Comparison of ENCODE assay signal across 8 cellular contexts in genomic region chr11:46686886-46687810, GRCh38.
DNase-seq lines count a peak whose midpoint lies in the region; ATAC-seq and TF ChIP-seq lines count a peak whose summit lies in the region.

No MANE protein-coding gene starts in this region.

- H3K4me3 Mint-ChIP-seq in stimulated activated naive CD8-positive, alpha-beta T cell treated with anti-CD3 and anti-CD28 coated beads, Interleukin-15, amount 100 ng/mL, for 72 hours = no peak overlapping the region

- no peak overlapping the region for H3K27ac ChIP-seq in brain microvascular endothelial cell
- peak overlapping the region; percentile 77 for H3K27ac ChIP-seq in layer of hippocampus (ENCODE audit: low read depth, low read length)

- H3K27me3 Mint-ChIP-seq in stimulated activated naive CD8-positive, alpha-beta T cell treated with anti-CD3 and anti-CD28 coated beads, Interleukin-15, amount 100 ng/mL, for 72 hours = no peaks in the 10 kb centered on the region

- in situ Hi-C loops in brain microvascular endothelial cell (cut with HindIII; ENCODE audit: low pct_ligation_motif_present, low sequenced_read_pairs) (no loop called here), GM13977 (cut with MboI; ENCODE audit: low pct_unique_long_range_greater_than_20kb, low sequenced_read_pairs, unreplicated experiment) (no loop called here)

- peaks cover 34% of the 10 kb centered on the region for H3K36me3 ChIP-seq in brain microvascular endothelial cell (replicated peaks)

- H3K4me1 Mint-ChIP-seq in stimulated activated naive CD8-positive, alpha-beta T cell treated with anti-CD3 and anti-CD28 coated beads, Interleukin-15, amount 100 ng/mL, for 72 hours = no peaks in the 10 kb centered on the region

- H3K27me3 ChIP-seq in brain microvascular endothelial cell (replicated peaks) (no peaks in the 10 kb centered on the region), layer of hippocampus (ENCODE audit: control insufficient read depth, insufficient read depth, low read length) (no peaks in the 10 kb centered on the region)

- H3K4me3 ChIP-seq in brain microvascular endothelial cell (ENCODE audit: low read depth, low read length) = no peak overlapping the region

- peak overlapping the region; percentile 19 to 52 for H3K27ac Mint-ChIP-seq in stimulated activated naive CD8-positive, alpha-beta T cell treated with anti-CD3 and anti-CD28 coated beads, Interleukin-15, amount 100 ng/mL, for 72 hours

- H3K9me3 Mint-ChIP-seq in stimulated activated naive CD8-positive, alpha-beta T cell treated with anti-CD3 and anti-CD28 coated beads, Interleukin-15, amount 100 ng/mL, for 72 hours = no peaks in the 10 kb centered on the region

- ATAC-seq in stimulated activated naive CD8-positive, alpha-beta T cell treated with anti-CD3 and anti-CD28 coated beads, Interleukin-15, amount 100 ng/mL, for 72 hours = no peak
- ATAC-seq in stimulated activated naive CD8-positive, alpha-beta T cell treated with anti-CD3 and anti-CD28 coated beads, Interleukin-15, Interleukin-2, amounts not matched to agents 100 U/mL and 50 U/mL, for 24 hours = no peak
- ATAC-seq in GM19351 (IDR thresholded peaks at IDR 0.05; ENCODE audit: unreplicated experiment) = no peak

- TF ChIP-seq CTCF in brain microvascular endothelial cell (IDR thresholded peaks at IDR 0.05; ENCODE audit: low read depth, low read length, missing control alignments) (no peak), GM13977 (IDR thresholded peaks at IDR 0.05; ENCODE audit: extremely low read depth, insufficient read depth, missing control alignments) (no peak)

- no peak for DNase-seq in stimulated activated naive CD8-positive, alpha-beta T cell treated with anti-CD3 and anti-CD28 coated beads, Interleukin-15, amount 100 ng/mL, for 72 hours
- no peak for DNase-seq in stimulated activated naive CD8-positive, alpha-beta T cell treated with anti-CD3 and anti-CD28 coated beads, Interleukin-15, Interleukin-2, amounts not matched to agents 100 U/mL and 50 U/mL, for 24 hours
- peak; percentile 37 for DNase-seq in brain microvascular endothelial cell
- DNase-seq in NCI-H2227 (lab: John Stamatoyannopoulos, UW; ENCODE audit: unreplicated experiment) = no peak
- DNase-seq in GM13977 (ENCODE audit: low spot score) = no peak
- no peak for DNase-seq in stimulated activated CD4-positive, alpha-beta T cell treated with anti-CD3 and anti-CD28 coated beads, Interleukin-12 subunit alpha, Interleukin-12 subunit beta, amount 100 ng/mL, for 4 hours
